9 cellular contexts compared by ENCODE assay signal in the genomic region with DNA sequence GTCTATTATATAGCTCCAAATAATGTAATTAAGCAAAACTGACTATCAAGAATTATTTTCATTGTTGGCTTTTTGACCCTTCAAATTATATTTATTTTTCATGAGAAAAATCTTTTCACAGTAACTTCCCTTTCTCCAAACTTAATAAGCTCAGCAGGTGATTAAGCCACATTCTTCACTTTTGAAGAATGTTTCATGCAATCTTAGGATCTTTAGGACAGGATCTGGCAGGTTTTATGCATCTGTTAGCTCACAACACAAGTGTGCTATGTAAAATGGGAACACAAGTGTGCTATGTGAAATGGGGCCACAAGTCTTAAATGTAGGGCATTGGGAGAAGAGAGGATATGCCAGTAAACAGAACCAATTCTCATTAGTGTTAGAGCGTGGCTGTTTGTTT. TPM values are rescaled to one million over a fixed set of nuclear protein-coding genes. Genes with fewer than 3 reads are reported as not detected.
"Had no signal": no experiment of that assay in that cellular context is flagged by ENCODE, and none has a peak within 500 bp of the region (broad histone marks: within the 10 kb centered on the region; RNA-seq: fewer than 3 reads in every experiment).

No MANE protein-coding gene starts in this region.

- H3K27ac ChIP-seq: GM23248, HL-60 had no signal

- H3K4me3 ChIP-seq: GM23248, HAP-1, K562 had no signal

- FAIRE-seq: HepG2, K562 had no signal

- H3K9ac ChIP-seq: GM23248 had no signal

- DNase-seq: GM23248, GOT3, H7, HFFc6 had no signal

- ATAC-seq: HCT116, HepG2, K562 had no signal

- H3K4me1 ChIP-seq: HAP-1 had no signal

- H3K9me3 ChIP-seq: HAP-1 had no signal

- H2AFZ ChIP-seq: GM23248 had no signal

- H3K9me3 Mint-ChIP-seq: HFFc6 had no signal

- H3K4me3 Mint-ChIP-seq: HFFc6 had no signal

- H3K27ac Mint-ChIP-seq: HFFc6 had no signal

- H3K36me3 ChIP-seq: HAP-1 had no signal

RNA-seq across cellular contexts. Expression of a gene that starts 54.3 kb away (rescaled TPM):
- total RNA-seq: H7 had no signal
